Comparison of ENCODE assay signal across 20 cellular contexts in genomic region chr11:13861411-13861810, GRCh38.
A peak's percentile ranks its signal among the peaks of the same experiment; 100 is the strongest.
DNase-seq lines count a peak whose midpoint lies in the region; ATAC-seq, FAIRE-seq and TF ChIP-seq lines count a peak whose summit lies in the region.
"Had no signal": no experiment of that assay in that cellular context is flagged by ENCODE, and none has a peak within 500 bp of the region (broad histone marks: within the 10 kb centered on the region; RNA-seq: fewer than 3 reads in every experiment).

No MANE protein-coding gene starts in this region.

- H3K27me3 ChIP-seq in DND-41 (ENCODE audit: insufficient read depth, low read length, poor library complexity) (no peaks in the 10 kb centered on the region), endodermal cell (ENCODE audit: control insufficient read depth, insufficient read depth, low read length, poor library complexity, severe bottlenecking) (no peaks in the 10 kb centered on the region), stomach (no peaks in the 10 kb centered on the region)
- H3K27me3 ChIP-seq: esophagus squamous epithelium, spleen, upper lobe of right lung had no signal

- no peak overlapping the region for H3K4me2 ChIP-seq in DND-41 (ENCODE audit: insufficient read depth, low read length)
- H3K4me2 ChIP-seq: PC-9 had no signal

- intact Hi-C loops in stomach (cut with DNase I; ENCODE audit: low total_unique reads) = no loop called here
- intact Hi-C loops in left colon (cut with DNase I, micrococcal nuclease) = no loop called here

- no peak overlapping the region for H2AFZ ChIP-seq in DND-41 (ENCODE audit: low read depth, low read length)
- H2AFZ ChIP-seq: PC-9 had no signal

- TF ChIP-seq EP300 in stomach (IDR thresholded peaks at IDR 0.05) = no peak

- H3K36me3 Mint-ChIP-seq in endodermal cell (ENCODE audit: low read depth) = no peaks in the 10 kb centered on the region
- H3K36me3 Mint-ChIP-seq: brain; natural killer cell treated with Interleukin-12 subunit alpha and Interleukin-12 subunit beta and Interleukin-15 and Interleukin-18, amount 100 ng/mL, for 72 hours had no signal

- H3K4me3 ChIP-seq in DND-41 (ENCODE audit: low read depth in 1 of 2, low read length in 2 of 2) (no peak overlapping the region), endodermal cell (ENCODE audit: low read length) (no peak overlapping the region), stomach (no peak overlapping the region)
- H3K4me3 ChIP-seq: esophagus squamous epithelium, PC-9, SK-N-MC, spleen, upper lobe of right lung had no signal

- no peaks in the 10 kb centered on the region for H3K4me1 Mint-ChIP-seq in endodermal cell

- H3K4me3 Mint-ChIP-seq in endodermal cell = no peak overlapping the region
- H3K4me3 Mint-ChIP-seq: brain; dendritic cell treated with granulocyte-macrophage colony-stimulating factor and Interleukin-4, amounts not matched to agents 40 ng/mL and 50 ng/mL, for 4 days; natural killer cell treated with Interleukin-12 subunit alpha and Interleukin-12 subunit beta and Interleukin-15 and Interleukin-18, amount 100 ng/mL, for 72 hours had no signal

- TF ChIP-seq CTCF in DND-41 (IDR thresholded peaks at IDR 0.05; ENCODE audit: borderline replicate concordance, extremely low read depth, low read length, poor library complexity, severe bottlenecking) = no peak
- no peak for TF ChIP-seq CTCF in endodermal cell (conservative IDR thresholded peaks at IDR 0.05)
- no peak for TF ChIP-seq CTCF in stomach (IDR thresholded peaks at IDR 0.05)

- DNase-seq in DND-41 (no peak), NCI-H2029 (lab: John Stamatoyannopoulos, UW) (peak; percentile 45), endodermal cell (peak; percentile 24), stomach (no peak), GM12892 (ENCODE audit: insufficient read length) (no peak), left colon (no peak)
- DNase-seq: activated effector memory CD4-positive, alpha-beta T cell treated with Interleukin-2 at 50 U/mL for 16 hours; esophagus squamous epithelium; NCI-H187; NCI-H510A; PC-9; spleen; upper lobe of right lung had no signal

- TF ChIP-seq POLR2A in stomach (IDR thresholded peaks at IDR 0.05) (no peak), GM12892 (IDR thresholded peaks at IDR 0.05; ENCODE audit: low read depth, low read length) (no peak)

- no peaks in the 10 kb centered on the region for H3K79me2 ChIP-seq in DND-41 (ENCODE audit: insufficient read depth, low read length)

- H3K27me3 Mint-ChIP-seq in endodermal cell (ENCODE audit: insufficient read depth) = no peaks in the 10 kb centered on the region
- H3K27me3 Mint-ChIP-seq: dendritic cell treated with granulocyte-macrophage colony-stimulating factor and Interleukin-4, amounts not matched to agents 40 ng/mL and 50 ng/mL, for 4 days; natural killer cell treated with Interleukin-12 subunit alpha and Interleukin-12 subunit beta and Interleukin-15 and Interleukin-18, amount 100 ng/mL, for 72 hours had no signal

- H3K9ac ChIP-seq in DND-41 (ENCODE audit: low read depth, low read length) (no peak overlapping the region), endodermal cell (ENCODE audit: extremely low read depth, low read length, poor library complexity, severe bottlenecking) (no peak overlapping the region)

- no peaks in the 10 kb centered on the region for H3K9me3 Mint-ChIP-seq in endodermal cell
- H3K9me3 Mint-ChIP-seq: dendritic cell treated with granulocyte-macrophage colony-stimulating factor and Interleukin-4, amounts not matched to agents 40 ng/mL and 50 ng/mL, for 4 days; natural killer cell treated with Interleukin-12 subunit alpha and Interleukin-12 subunit beta and Interleukin-15 and Interleukin-18, amount 100 ng/mL, for 72 hours had no signal

- H3K36me3 ChIP-seq in DND-41 (ENCODE audit: insufficient read depth, low read length) (no peaks in the 10 kb centered on the region), endodermal cell (ENCODE audit: control insufficient read depth, insufficient read depth, low read length) (no peaks in the 10 kb centered on the region), stomach (no peaks in the 10 kb centered on the region)
- H3K36me3 ChIP-seq: esophagus squamous epithelium, spleen, upper lobe of right lung had no signal

- WGBS in endodermal cell (ENCODE audit: insufficient coverage in 1 of 2, insufficient read length in 1 of 2), 2 experiments = 90 to 93% methylated on average over 3 of the region's 3 CpGs
- 76 to 84% (median 78%) methylated on average over 3 of the region's 3 CpGs for WGBS in stomach, 5 donors

- H3K4me1 ChIP-seq in DND-41 (ENCODE audit: insufficient read depth, low read length) (no peaks in the 10 kb centered on the region), endodermal cell (ENCODE audit: control insufficient read depth, insufficient read depth, low read length) (no peaks in the 10 kb centered on the region), stomach (no peaks in the 10 kb centered on the region)
- H3K4me1 ChIP-seq: esophagus squamous epithelium, upper lobe of right lung had no signal

- no peak for FAIRE-seq in GM12892 (lab: Jason Lieb, UNC)

- no peaks in the 10 kb centered on the region for H3K9me3 ChIP-seq in DND-41 (ENCODE audit: insufficient read depth, low read length, severe bottlenecking)
- H3K9me3 ChIP-seq in endodermal cell (ENCODE audit: control insufficient read depth, low read length) = no peaks in the 10 kb centered on the region
- no peaks in the 10 kb centered on the region for H3K9me3 ChIP-seq in stomach
- H3K9me3 ChIP-seq: esophagus squamous epithelium, spleen, upper lobe of right lung had no signal

- no peak overlapping the region for H3K27ac ChIP-seq in DND-41 (ENCODE audit: low read length)
- H3K27ac ChIP-seq in endodermal cell (ENCODE audit: low read depth, low read length) = no peak overlapping the region
- H3K27ac ChIP-seq in stomach = no peak overlapping the region
- H3K27ac ChIP-seq: C4-2B, esophagus squamous epithelium, PC-9, SK-N-MC, spleen, upper lobe of right lung had no signal

- no peak overlapping the region for H3K27ac Mint-ChIP-seq in endodermal cell
- H3K27ac Mint-ChIP-seq: brain; dendritic cell treated with granulocyte-macrophage colony-stimulating factor and Interleukin-4, amounts not matched to agents 40 ng/mL and 50 ng/mL, for 4 days; natural killer cell treated with Interleukin-12 subunit alpha and Interleukin-12 subunit beta and Interleukin-15 and Interleukin-18, amount 100 ng/mL, for 72 hours had no signal

- no peaks in the 10 kb centered on the region for H4K20me1 ChIP-seq in DND-41 (ENCODE audit: insufficient read depth, low read length)

- peak; percentile 31; the same call in 1 of the 3 replicates for ATAC-seq in DND-41 (ENCODE audit: insufficient read depth, low read depth)
- ATAC-seq in GM19452 (IDR thresholded peaks at IDR 0.05; ENCODE audit: unreplicated experiment) = peak; percentile 59
- ATAC-seq in HG02870 (IDR thresholded peaks at IDR 0.05; ENCODE audit: unreplicated experiment) = no peak
- ATAC-seq in left colon = no peak
- ATAC-seq: natural killer cell treated with Interleukin-12 subunit alpha and Interleukin-12 subunit beta and Interleukin-15 and Interleukin-18, amount 100 ng/mL, for 72 hours; upper lobe of right lung had no signal

Comparison
In these comparisons a context has a peak if more than half of its experiments do, and no peak if none do; other contexts are left out.
1. ATAC-seq: peak in DND-41 (single experiment) and GM19452 (single experiment); none in HG02870 (single experiment) and left colon (single experiment).
2. DNase-seq: peak in NCI-H2029 (single experiment) and endodermal cell (single experiment); none in DND-41 (single experiment), stomach (single experiment), GM12892 (single experiment) and left colon (0 of 2).